27 cellular contexts compared by ENCODE assay signal in genomic region chr3:137079572-137079971, GRCh38.
"Had no signal": no experiment of that assay in that cellular context is flagged by ENCODE, and none has a peak within 500 bp of the region (broad histone marks: within the 10 kb centered on the region; RNA-seq: fewer than 3 reads in every experiment).

No MANE protein-coding gene starts in this region.

- H3K27me3 ChIP-seq: suprapubic skin, testis, thyroid gland, tibial nerve, upper lobe of left lung, uterus, vagina had no signal

- ATAC-seq: stimulated activated effector memory CD8-positive, alpha-beta T cell treated with anti-CD3 and anti-CD28 coated beads, Interleukin-12 subunit alpha, Interleukin-12 subunit beta, amount 100 ng/mL, for 72 hours; stimulated activated memory B cell treated with anti-CD40 and anti-IgM and Interleukin-4, amounts not matched to agents 10 μg/mL and 1 μg/mL and 100 μg/mL, for 72 hours; stimulated activated naive B cell treated with anti-CD40 and anti-IgM and Interleukin-4, amounts not matched to agents 10 μg/mL and 1 μg/mL and 100 μg/mL, for 72 hours; stimulated activated naive CD8-positive, alpha-beta T cell treated with anti-CD3 and anti-CD28 coated beads, Interleukin-15, amount 100 ng/mL, for 72 hours; stimulated activated naive CD8-positive, alpha-beta T cell treated with anti-CD3 and anti-CD28 coated beads, Interleukin-15, Interleukin-2, amounts not matched to agents 100 U/mL and 50 U/mL, for 24 hours; upper lobe of right lung had no signal

- H3K4me3 ChIP-seq: stomach, suprapubic skin, testis, thoracic aorta, thyroid gland, tibial artery, tibial nerve, transverse colon, upper lobe of left lung, upper lobe of right lung, uterus, vagina had no signal

- DNase-seq: stimulated activated CD4-positive, alpha-beta T cell treated with anti-CD3 and anti-CD28 coated beads, Interleukin-2, amount 100 ng/mL, for 48 hours; stimulated activated CD4-positive, alpha-beta T cell treated with anti-CD3 and anti-CD28 coated beads, Interleukin-4, amount 100 ng/mL, for 1 hour; stimulated activated CD4-positive, alpha-beta T cell treated with anti-CD3 and anti-CD28 coated beads, Interleukin-4, amount 100 ng/mL, for 24 hours; stimulated activated CD4-positive, alpha-beta T cell treated with anti-CD3 and anti-CD28 coated beads, Interleukin-4, amount 100 ng/mL, for 4 hours; stimulated activated CD8-positive, alpha-beta memory T cell treated with anti-CD3 and anti-CD28 coated beads, Interleukin-4, amount 100 ng/mL, for 48 hours; stimulated activated naive B cell treated with anti-CD40 and anti-IgM and Interleukin-4, amounts not matched to agents 10 μg/mL and 1 μg/mL and 100 μg/mL, for 72 hours; stimulated activated naive CD4-positive, alpha-beta T cell; stimulated activated naive CD4-positive, alpha-beta T cell treated with Interleukin-2 at 50 U/mL for 16 hours; stimulated activated naive CD8-positive, alpha-beta T cell treated with anti-CD3 and anti-CD28 coated beads, Interleukin-15, amount 100 ng/mL, for 72 hours; stimulated activated naive CD8-positive, alpha-beta T cell treated with anti-CD3 and anti-CD28 coated beads, Interleukin-15, Interleukin-2, amounts not matched to agents 100 U/mL and 50 U/mL, for 24 hours; stomach; substantia nigra; testis; thyroid gland; tibial artery; transverse colon; trophoblast cell; upper lobe of left lung; upper lobe of right lung; uterus had no signal

- H3K9me3 ChIP-seq: stomach, suprapubic skin, testis, thoracic aorta, thyroid gland, tibial artery, tibial nerve, transverse colon, upper lobe of left lung, upper lobe of right lung, uterus, vagina had no signal

- H3K4me1 ChIP-seq: stomach, testis, thyroid gland, tibial artery, tibial nerve, transverse colon, upper lobe of left lung, upper lobe of right lung, uterus, vagina had no signal

- H3K27ac ChIP-seq: stomach, suprapubic skin, testis, thoracic aorta, thyroid gland, tibial artery, tibial nerve, transverse colon, upper lobe of left lung, upper lobe of right lung, uterus, vagina had no signal

- FAIRE-seq: urothelium cell line had no signal

- H3K36me3 ChIP-seq: stomach, suprapubic skin, thoracic aorta, thyroid gland, tibial artery, tibial nerve, transverse colon, upper lobe of left lung, upper lobe of right lung, uterus, vagina had no signal
